ENCODE assay signal across 9 cellular contexts in genomic region chr9:115944166-115944948, GRCh38.
DNase-seq lines count a peak whose midpoint lies in the region; ATAC-seq and TF ChIP-seq lines count a peak whose summit lies in the region.
"Had no signal": no experiment of that assay in that cellular context is flagged by ENCODE, and none has a peak within 500 bp of the region (broad histone marks: within the 10 kb centered on the region; RNA-seq: fewer than 3 reads in every experiment).

No MANE protein-coding gene starts in this region.

- H3K4me3 ChIP-seq in AG09309 (ENCODE audit: control insufficient read depth, low read depth, low read length) (no peak overlapping the region), esophagus squamous epithelium (no peak overlapping the region)
- no peak overlapping the region for H3K4me3 ChIP-seq in CD8-positive, alpha-beta T cell (ENCODE audit: low read depth, low read length)
- H3K4me3 ChIP-seq: PC-9 had no signal

- H3K27ac ChIP-seq in esophagus squamous epithelium: peak overlapping the region in 3 of 4 donors; percentile 44 to 73 (median 69)
- H3K27ac ChIP-seq in CD8-positive, alpha-beta T cell (ENCODE audit: low read depth, low read length): no peak overlapping the region
- H3K27ac ChIP-seq: PC-9 had no signal

- no peaks in the 10 kb centered on the region for H3K36me3 ChIP-seq in esophagus squamous epithelium
- H3K36me3 ChIP-seq in CD8-positive, alpha-beta T cell (ENCODE audit: insufficient read depth, low read length): no peaks in the 10 kb centered on the region

- H3K9me3 Mint-ChIP-seq in nephron: no peaks in the 10 kb centered on the region
- H3K9me3 Mint-ChIP-seq in CD8-positive, alpha-beta T cell: no peaks in the 10 kb centered on the region

- H3K27me3 ChIP-seq in esophagus squamous epithelium: no peaks in the 10 kb centered on the region
- H3K27me3 ChIP-seq in CD8-positive, alpha-beta T cell (ENCODE audit: insufficient read depth, low read length): no peaks in the 10 kb centered on the region

- TF ChIP-seq CTCF in AG09309 (IDR thresholded peaks at IDR 0.05; ENCODE audit: control insufficient read depth, insufficient read depth, low read depth, low read length, missing control alignments): no peak
- no peak for TF ChIP-seq CTCF in esophagus squamous epithelium (IDR thresholded peaks at IDR 0.05)
- TF ChIP-seq CTCF in nephron (IDR thresholded peaks at IDR 0.05; ENCODE audit: unreplicated experiment in 3 of 3): no peak
- no peak for TF ChIP-seq CTCF in CD8-positive, alpha-beta T cell (IDR thresholded peaks at IDR 0.05)

- H3K4me3 Mint-ChIP-seq in nephron: no peak overlapping the region
- no peak overlapping the region for H3K4me3 Mint-ChIP-seq in CD8-positive, alpha-beta T cell

- intact Hi-C loops in esophagus squamous epithelium (cut with DNase I): no loop called here
- intact Hi-C loops in CD8-positive, alpha-beta T cell (cut with DNase I, micrococcal nuclease): no loop called here

- H3K9me3 ChIP-seq in esophagus squamous epithelium: no peaks in the 10 kb centered on the region
- H3K9me3 ChIP-seq in CD8-positive, alpha-beta T cell (ENCODE audit: low read length): no peaks in the 10 kb centered on the region

- CTCF ChIA-PET in CD8-positive, alpha-beta T cell (lab: Charles Lee): no interaction called here

- H3K27me3 Mint-ChIP-seq in nephron (ENCODE audit: low read depth): no peaks in the 10 kb centered on the region
- no peaks in the 10 kb centered on the region for H3K27me3 Mint-ChIP-seq in CD8-positive, alpha-beta T cell (ENCODE audit: low read depth)

- POLR2A ChIA-PET in CD8-positive, alpha-beta T cell (lab: Charles Lee): no interaction called here

- peak; percentile 100 for DNase-seq in AG09309 (ENCODE audit: low read depth)
- peak; percentile 8 for DNase-seq in NCI-H1105 (lab: John Stamatoyannopoulos, UW)
- DNase-seq in esophagus squamous epithelium (lab: John Stamatoyannopoulos, UW): peak; percentile 3
- no peak for DNase-seq in activated gamma-delta T cell (lab: John Stamatoyannopoulos, UW)
- DNase-seq in CD8-positive, alpha-beta T cell: no peak

- peaks cover 0 to 34% (median 9%) of the 10 kb centered on the region in 3 donors for H3K4me1 ChIP-seq in esophagus squamous epithelium
- H3K4me1 ChIP-seq in CD8-positive, alpha-beta T cell (ENCODE audit: insufficient read depth, low read length): no peaks in the 10 kb centered on the region

- WGBS in esophagus squamous epithelium, 2 donors: 43 to 64% methylated on average over 8 to 10 of the region's 10 CpGs

- ATAC-seq in CD8-positive, alpha-beta T cell: no peak
- ATAC-seq in GM21576 (IDR thresholded peaks at IDR 0.05; ENCODE audit: unreplicated experiment) (no peak), GM18870 (IDR thresholded peaks at IDR 0.05; ENCODE audit: unreplicated experiment) (no peak)

- H3K4me1 Mint-ChIP-seq in nephron: peaks cover 14% of the 10 kb centered on the region
- H3K4me1 Mint-ChIP-seq in CD8-positive, alpha-beta T cell (ENCODE audit: low read depth): no peaks in the 10 kb centered on the region

- peak overlapping the region in 2 of 3 experiments; percentile 43 to 74 for H3K27ac Mint-ChIP-seq in nephron
- no peak overlapping the region for H3K27ac Mint-ChIP-seq in CD8-positive, alpha-beta T cell

- TF ChIP-seq POLR2A in esophagus squamous epithelium (IDR thresholded peaks at IDR 0.05): no peak

- H3K36me3 Mint-ChIP-seq in nephron (ENCODE audit: low read depth): no peaks in the 10 kb centered on the region
- H3K36me3 Mint-ChIP-seq in CD8-positive, alpha-beta T cell: no peaks in the 10 kb centered on the region

Comparison
In these comparisons a context has a peak if more than half of its experiments do, and no peak if none do; other contexts are left out.
1. DNase-seq: peak in AG09309 (single experiment), NCI-H1105 (single experiment) and esophagus squamous epithelium (single experiment); none in activated gamma-delta T cell (single experiment) and CD8-positive, alpha-beta T cell (0 of 7).